Comparison of ENCODE assay signal across 1 cellular context in the genomic region with DNA sequence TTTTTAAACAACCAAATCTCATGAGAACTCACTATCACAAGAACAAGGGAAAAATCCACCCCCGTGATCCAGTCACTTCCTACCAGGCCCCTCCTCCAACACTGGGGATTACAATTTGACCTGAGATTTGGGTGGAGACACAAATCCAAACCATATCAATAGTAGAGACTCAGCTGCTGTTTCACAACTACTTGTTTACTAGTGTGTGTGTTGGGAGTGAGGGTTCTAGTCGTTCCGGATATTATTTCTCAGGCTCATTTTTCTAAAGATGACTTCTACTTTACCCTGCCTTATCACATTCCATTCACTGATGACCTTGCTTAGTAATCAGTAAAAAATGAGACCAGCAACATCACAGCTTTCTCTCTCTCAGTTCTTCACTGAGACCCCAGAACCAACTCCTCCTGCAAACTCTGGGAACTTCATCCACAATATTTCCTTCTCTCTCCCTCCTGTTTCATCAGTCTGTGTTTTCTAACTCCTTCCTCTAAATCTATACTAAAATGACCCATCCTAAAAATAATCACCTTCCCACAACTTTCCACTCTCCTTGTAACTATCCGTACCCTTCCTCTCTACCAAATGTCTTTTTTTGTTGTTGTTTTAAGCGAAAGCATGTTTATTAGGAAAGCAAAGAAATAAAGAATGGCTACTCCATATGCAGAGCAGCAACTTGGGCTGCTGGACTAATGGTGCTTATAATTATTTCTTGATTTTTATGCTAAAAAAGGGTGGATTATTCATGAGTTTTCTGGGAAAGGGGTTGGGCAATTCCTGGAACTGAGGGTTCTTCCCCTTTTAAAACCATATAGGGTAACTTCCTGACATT.
TF ChIP-seq lines count a peak whose summit lies in the region.

No MANE protein-coding gene starts in this region.

TF ChIP-seq in HepG2, 621 proteins besides CTCF, POLR2A, EP300 and RAD21 (continued from another document and continues in another):
- TF ChIP-seq, protein P1, sequence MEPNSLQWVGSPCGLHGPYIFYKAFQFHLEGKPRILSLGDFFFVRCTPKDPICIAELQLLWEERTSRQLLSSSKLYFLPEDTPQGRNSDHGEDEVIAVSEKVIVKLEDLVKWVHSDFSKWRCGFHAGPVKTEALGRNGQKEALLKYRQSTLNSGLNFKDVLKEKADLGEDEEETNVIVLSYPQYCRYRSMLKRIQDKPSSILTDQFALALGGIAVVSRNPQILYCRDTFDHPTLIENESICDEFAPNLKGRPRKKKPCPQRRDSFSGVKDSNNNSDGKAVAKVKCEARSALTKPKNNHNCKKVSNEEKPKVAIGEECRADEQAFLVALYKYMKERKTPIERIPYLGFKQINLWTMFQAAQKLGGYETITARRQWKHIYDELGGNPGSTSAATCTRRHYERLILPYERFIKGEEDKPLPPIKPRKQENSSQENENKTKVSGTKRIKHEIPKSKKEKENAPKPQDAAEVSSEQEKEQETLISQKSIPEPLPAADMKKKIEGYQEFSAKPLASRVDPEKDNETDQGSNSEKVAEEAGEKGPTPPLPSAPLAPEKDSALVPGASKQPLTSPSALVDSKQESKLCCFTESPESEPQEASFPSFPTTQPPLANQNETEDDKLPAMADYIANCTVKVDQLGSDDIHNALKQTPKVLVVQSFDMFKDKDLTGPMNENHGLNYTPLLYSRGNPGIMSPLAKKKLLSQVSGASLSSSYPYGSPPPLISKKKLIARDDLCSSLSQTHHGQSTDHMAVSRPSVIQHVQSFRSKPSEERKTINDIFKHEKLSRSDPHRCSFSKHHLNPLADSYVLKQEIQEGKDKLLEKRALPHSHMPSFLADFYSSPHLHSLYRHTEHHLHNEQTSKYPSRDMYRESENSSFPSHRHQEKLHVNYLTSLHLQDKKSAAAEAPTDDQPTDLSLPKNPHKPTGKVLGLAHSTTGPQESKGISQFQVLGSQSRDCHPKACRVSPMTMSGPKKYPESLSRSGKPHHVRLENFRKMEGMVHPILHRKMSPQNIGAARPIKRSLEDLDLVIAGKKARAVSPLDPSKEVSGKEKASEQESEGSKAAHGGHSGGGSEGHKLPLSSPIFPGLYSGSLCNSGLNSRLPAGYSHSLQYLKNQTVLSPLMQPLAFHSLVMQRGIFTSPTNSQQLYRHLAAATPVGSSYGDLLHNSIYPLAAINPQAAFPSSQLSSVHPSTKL (CRISPR knock-in tag; IDR thresholded peaks at IDR 0.05): peak; percentile 53
- TF ChIP-seq SIX1 (CRISPR knock-in tag; IDR thresholded peaks at IDR 0.05; ENCODE audit: borderline replicate concordance): no peak
- no peak for TF ChIP-seq SP1 (IDR thresholded peaks at IDR 0.05)
- TF ChIP-seq SP1 (CRISPR knock-in tag; IDR thresholded peaks at IDR 0.05): no peak
- TF ChIP-seq, protein P2, sequence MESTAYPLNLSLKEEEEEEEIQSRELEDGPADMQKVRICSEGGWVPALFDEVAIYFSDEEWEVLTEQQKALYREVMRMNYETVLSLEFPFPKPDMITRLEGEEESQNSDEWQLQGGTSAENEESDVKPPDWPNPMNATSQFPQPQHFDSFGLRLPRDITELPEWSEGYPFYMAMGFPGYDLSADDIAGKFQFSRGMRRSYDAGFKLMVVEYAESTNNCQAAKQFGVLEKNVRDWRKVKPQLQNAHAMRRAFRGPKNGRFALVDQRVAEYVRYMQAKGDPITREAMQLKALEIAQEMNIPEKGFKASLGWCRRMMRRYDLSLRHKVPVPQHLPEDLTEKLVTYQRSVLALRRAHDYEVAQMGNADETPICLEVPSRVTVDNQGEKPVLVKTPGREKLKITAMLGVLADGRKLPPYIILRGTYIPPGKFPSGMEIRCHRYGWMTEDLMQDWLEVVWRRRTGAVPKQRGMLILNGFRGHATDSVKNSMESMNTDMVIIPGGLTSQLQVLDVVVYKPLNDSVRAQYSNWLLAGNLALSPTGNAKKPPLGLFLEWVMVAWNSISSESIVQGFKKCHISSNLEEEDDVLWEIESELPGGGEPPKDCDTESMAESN (CRISPR knock-in tag; conservative IDR thresholded peaks at IDR 0.05): no peak
- no peak for TF ChIP-seq DNMT3B (CRISPR knock-in tag; conservative IDR thresholded peaks at IDR 0.05)
- no peak for TF ChIP-seq ZNF34 (CRISPR knock-in tag; IDR thresholded peaks at IDR 0.05; ENCODE audit: borderline replicate concordance)
- no peak for TF ChIP-seq ZNF180 (CRISPR knock-in tag; IDR thresholded peaks at IDR 0.05; ENCODE audit: borderline replicate concordance, low read depth)
- TF ChIP-seq RBM22 (optimal IDR thresholded peaks at IDR 0.05; ENCODE audit: low read length): no peak
- TF ChIP-seq, protein P3, sequence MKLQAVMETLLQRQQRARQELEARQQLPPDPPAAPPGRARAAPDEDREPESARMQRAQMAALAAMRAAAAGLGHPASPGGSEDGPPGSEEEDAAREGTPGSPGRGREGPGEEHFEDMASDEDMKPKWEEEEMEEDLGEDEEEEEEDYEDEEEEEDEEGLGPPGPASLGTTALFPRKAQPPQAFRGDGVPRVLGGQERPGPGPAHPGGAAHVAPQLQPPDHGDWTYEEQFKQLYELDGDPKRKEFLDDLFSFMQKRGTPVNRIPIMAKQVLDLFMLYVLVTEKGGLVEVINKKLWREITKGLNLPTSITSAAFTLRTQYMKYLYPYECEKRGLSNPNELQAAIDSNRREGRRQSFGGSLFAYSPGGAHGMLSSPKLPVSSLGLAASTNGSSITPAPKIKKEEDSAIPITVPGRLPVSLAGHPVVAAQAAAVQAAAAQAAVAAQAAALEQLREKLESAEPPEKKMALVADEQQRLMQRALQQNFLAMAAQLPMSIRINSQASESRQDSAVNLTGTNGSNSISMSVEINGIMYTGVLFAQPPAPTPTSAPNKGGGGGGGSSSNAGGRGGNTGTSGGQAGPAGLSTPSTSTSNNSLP (IDR thresholded peaks at IDR 0.05; ENCODE audit: low read depth, low read length): peak; percentile 12; the same call in 1 of the 2 replicates
- TF ChIP-seq ZNF644 (CRISPR knock-in tag; IDR thresholded peaks at IDR 0.05; ENCODE audit: low read depth): no peak
- TF ChIP-seq SP5 (CRISPR knock-in tag; IDR thresholded peaks at IDR 0.05; ENCODE audit: borderline replicate concordance, low read depth): 0 out of 2 replicates have a peak, but pooled peaks have one; percentile 46
- no peak for TF ChIP-seq ZBTB38 (CRISPR knock-in tag; IDR thresholded peaks at IDR 0.05)
- no peak for TF ChIP-seq ZSCAN30 (CRISPR knock-in tag; IDR thresholded peaks at IDR 0.05)
- TF ChIP-seq ZNF136 (CRISPR knock-in tag; IDR thresholded peaks at IDR 0.05; ENCODE audit: low read depth): no peak
- no peak for TF ChIP-seq NR2F6 (IDR thresholded peaks at IDR 0.05)
- TF ChIP-seq NR2F6 (CRISPR knock-in tag; IDR thresholded peaks at IDR 0.05): peak; percentile 33; the same call in 1 of the 2 replicates
- TF ChIP-seq, protein P4, sequence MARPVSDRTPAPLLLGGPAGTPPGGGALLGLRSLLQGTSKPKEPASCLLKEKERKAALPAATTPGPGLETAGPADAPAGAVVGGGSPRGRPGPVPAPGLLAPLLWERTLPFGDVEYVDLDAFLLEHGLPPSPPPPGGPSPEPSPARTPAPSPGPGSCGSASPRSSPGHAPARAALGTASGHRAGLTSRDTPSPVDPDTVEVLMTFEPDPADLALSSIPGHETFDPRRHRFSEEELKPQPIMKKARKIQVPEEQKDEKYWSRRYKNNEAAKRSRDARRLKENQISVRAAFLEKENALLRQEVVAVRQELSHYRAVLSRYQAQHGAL (CRISPR knock-in tag; IDR thresholded peaks at IDR 0.05; ENCODE audit: not compliant biosample characterization): no peak
- TF ChIP-seq NRL (CRISPR knock-in tag; IDR thresholded peaks at IDR 0.05; ENCODE audit: borderline replicate concordance): no peak
- TF ChIP-seq HNRNPLL (IDR thresholded peaks at IDR 0.05; ENCODE audit: low read depth, low read length, poor library complexity, severe bottlenecking): no peak
- TF ChIP-seq CCDC6 (CRISPR knock-in tag; IDR thresholded peaks at IDR 0.05): no peak
- TF ChIP-seq TBX2 (CRISPR knock-in tag; IDR thresholded peaks at IDR 0.05; ENCODE audit: borderline replicate concordance): no peak
- TF ChIP-seq FOXA1 (IDR thresholded peaks at IDR 0.05): no peak
- TF ChIP-seq FOXA1 (CRISPR knock-in tag; IDR thresholded peaks at IDR 0.05): peak; percentile 55; the same call in 1 of the 2 replicates
- TF ChIP-seq SMAD3 (CRISPR knock-in tag; IDR thresholded peaks at IDR 0.05): no peak
- 0 out of 2 replicates have a peak, but pooled peaks have one; percentile 28 for TF ChIP-seq SAP130 (CRISPR knock-in tag; IDR thresholded peaks at IDR 0.05; ENCODE audit: low read depth)
- no peak for TF ChIP-seq KLF15 (CRISPR knock-in tag; IDR thresholded peaks at IDR 0.05; ENCODE audit: borderline replicate concordance)
- no peak for TF ChIP-seq PAF1 (CRISPR knock-in tag; IDR thresholded peaks at IDR 0.05)
- no peak for TF ChIP-seq SMARCC2 (IDR thresholded peaks at IDR 0.05)
- peak; percentile 31; the same call in 1 of the 2 replicates for TF ChIP-seq CEBPG (CRISPR knock-in tag; IDR thresholded peaks at IDR 0.05)
- peak; percentile 38; the same call in 1 of the 2 replicates for TF ChIP-seq RARA (CRISPR knock-in tag; IDR thresholded peaks at IDR 0.05)
- TF ChIP-seq CBX2 (IDR thresholded peaks at IDR 0.05; ENCODE audit: low read depth, low read length): no peak
- TF ChIP-seq CBX2 (CRISPR knock-in tag; IDR thresholded peaks at IDR 0.05; ENCODE audit: low read depth): no peak
- no peak for TF ChIP-seq ZKSCAN1 (IDR thresholded peaks at IDR 0.05; ENCODE audit: low read length)
- peak; percentile 25; the same call in 1 of the 2 replicates for TF ChIP-seq RXRB (CRISPR knock-in tag; IDR thresholded peaks at IDR 0.05; ENCODE audit: borderline replicate concordance)
- TF ChIP-seq FOXP1 (IDR thresholded peaks at IDR 0.05): no peak
- TF ChIP-seq FOXP1 (CRISPR knock-in tag; IDR thresholded peaks at IDR 0.05): peak; percentile 71
- no peak for TF ChIP-seq ISX (CRISPR knock-in tag; conservative IDR thresholded peaks at IDR 0.05)
- TF ChIP-seq, protein P5, sequence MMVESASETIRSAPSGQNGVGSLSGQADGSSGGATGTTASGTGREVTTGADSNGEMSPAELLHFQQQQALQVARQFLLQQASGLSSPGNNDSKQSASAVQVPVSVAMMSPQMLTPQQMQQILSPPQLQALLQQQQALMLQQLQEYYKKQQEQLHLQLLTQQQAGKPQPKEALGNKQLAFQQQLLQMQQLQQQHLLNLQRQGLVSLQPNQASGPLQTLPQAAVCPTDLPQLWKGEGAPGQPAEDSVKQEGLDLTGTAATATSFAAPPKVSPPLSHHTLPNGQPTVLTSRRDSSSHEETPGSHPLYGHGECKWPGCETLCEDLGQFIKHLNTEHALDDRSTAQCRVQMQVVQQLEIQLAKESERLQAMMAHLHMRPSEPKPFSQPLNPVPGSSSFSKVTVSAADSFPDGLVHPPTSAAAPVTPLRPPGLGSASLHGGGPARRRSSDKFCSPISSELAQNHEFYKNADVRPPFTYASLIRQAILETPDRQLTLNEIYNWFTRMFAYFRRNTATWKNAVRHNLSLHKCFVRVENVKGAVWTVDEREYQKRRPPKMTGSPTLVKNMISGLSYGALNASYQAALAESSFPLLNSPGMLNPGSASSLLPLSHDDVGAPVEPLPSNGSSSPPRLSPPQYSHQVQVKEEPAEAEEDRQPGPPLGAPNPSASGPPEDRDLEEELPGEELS (CRISPR knock-in tag; IDR thresholded peaks at IDR 0.05): peak; percentile 64
- no peak for TF ChIP-seq EHMT2 (IDR thresholded peaks at IDR 0.05; ENCODE audit: borderline replicate concordance, low read depth, low read length)
- TF ChIP-seq ARNT (IDR thresholded peaks at IDR 0.05): no peak
- TF ChIP-seq ZNF577 (CRISPR knock-in tag; IDR thresholded peaks at IDR 0.05; ENCODE audit: borderline replicate concordance, low read depth): no peak
- TF ChIP-seq, protein P6, sequence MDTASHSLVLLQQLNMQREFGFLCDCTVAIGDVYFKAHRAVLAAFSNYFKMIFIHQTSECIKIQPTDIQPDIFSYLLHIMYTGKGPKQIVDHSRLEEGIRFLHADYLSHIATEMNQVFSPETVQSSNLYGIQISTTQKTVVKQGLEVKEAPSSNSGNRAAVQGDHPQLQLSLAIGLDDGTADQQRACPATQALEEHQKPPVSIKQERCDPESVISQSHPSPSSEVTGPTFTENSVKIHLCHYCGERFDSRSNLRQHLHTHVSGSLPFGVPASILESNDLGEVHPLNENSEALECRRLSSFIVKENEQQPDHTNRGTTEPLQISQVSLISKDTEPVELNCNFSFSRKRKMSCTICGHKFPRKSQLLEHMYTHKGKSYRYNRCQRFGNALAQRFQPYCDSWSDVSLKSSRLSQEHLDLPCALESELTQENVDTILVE (CRISPR knock-in tag; IDR thresholded peaks at IDR 0.05): no peak
- TF ChIP-seq, protein P7, sequence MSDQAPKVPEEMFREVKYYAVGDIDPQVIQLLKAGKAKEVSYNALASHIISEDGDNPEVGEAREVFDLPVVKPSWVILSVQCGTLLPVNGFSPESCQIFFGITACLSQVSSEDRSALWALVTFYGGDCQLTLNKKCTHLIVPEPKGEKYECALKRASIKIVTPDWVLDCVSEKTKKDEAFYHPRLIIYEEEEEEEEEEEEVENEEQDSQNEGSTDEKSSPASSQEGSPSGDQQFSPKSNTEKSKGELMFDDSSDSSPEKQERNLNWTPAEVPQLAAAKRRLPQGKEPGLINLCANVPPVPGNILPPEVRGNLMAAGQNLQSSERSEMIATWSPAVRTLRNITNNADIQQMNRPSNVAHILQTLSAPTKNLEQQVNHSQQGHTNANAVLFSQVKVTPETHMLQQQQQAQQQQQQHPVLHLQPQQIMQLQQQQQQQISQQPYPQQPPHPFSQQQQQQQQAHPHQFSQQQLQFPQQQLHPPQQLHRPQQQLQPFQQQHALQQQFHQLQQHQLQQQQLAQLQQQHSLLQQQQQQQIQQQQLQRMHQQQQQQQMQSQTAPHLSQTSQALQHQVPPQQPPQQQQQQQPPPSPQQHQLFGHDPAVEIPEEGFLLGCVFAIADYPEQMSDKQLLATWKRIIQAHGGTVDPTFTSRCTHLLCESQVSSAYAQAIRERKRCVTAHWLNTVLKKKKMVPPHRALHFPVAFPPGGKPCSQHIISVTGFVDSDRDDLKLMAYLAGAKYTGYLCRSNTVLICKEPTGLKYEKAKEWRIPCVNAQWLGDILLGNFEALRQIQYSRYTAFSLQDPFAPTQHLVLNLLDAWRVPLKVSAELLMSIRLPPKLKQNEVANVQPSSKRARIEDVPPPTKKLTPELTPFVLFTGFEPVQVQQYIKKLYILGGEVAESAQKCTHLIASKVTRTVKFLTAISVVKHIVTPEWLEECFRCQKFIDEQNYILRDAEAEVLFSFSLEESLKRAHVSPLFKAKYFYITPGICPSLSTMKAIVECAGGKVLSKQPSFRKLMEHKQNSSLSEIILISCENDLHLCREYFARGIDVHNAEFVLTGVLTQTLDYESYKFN (CRISPR knock-in tag; conservative IDR thresholded peaks at IDR 0.05): 0 out of 2 replicates have a peak, but pooled peaks have one; percentile 26
- TF ChIP-seq FOXA3 (CRISPR knock-in tag; IDR thresholded peaks at IDR 0.05): peak; percentile 59; the same call in 1 of the 2 replicates
- TF ChIP-seq ERF (CRISPR knock-in tag; IDR thresholded peaks at IDR 0.05): no peak
- no peak for TF ChIP-seq KLF12 (CRISPR knock-in tag; IDR thresholded peaks at IDR 0.05; ENCODE audit: borderline replicate concordance)
- TF ChIP-seq ZFP82 (CRISPR knock-in tag; IDR thresholded peaks at IDR 0.05; ENCODE audit: borderline replicate concordance): no peak
- TF ChIP-seq TMF1 (CRISPR knock-in tag; IDR thresholded peaks at IDR 0.05; ENCODE audit: low read depth): no peak
- no peak for TF ChIP-seq ZBTB7B (CRISPR knock-in tag; IDR thresholded peaks at IDR 0.05)
